ENCODE assay signal across 9 cellular contexts in the genomic region with DNA sequence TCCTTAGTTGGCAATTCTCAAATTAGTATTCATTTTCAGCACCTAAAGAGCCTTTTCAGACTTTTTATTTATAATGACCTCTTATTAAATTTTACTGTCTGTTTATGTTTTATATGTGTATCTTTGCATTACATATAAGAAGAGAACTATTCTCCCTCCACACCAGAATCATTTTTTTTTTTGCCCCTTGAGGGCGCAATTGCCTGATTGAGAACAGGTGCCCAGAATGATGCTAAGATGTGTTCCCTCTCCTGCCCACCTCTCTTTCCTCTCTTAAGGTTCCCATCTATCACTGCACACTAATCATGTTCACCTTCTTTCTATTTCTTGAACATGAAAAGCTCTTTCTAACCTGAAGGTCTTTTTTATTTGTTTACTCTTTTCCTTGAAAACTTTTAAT. TPM values are rescaled to one million over a fixed set of nuclear protein-coding genes. Genes with fewer than 3 reads are reported as not detected.
DNase-seq lines count a peak whose midpoint lies in the region; ATAC-seq and TF ChIP-seq lines count a peak whose summit lies in the region.
"Had no signal": no experiment of that assay in that cellular context is flagged by ENCODE, and none has a peak within 500 bp of the region (broad histone marks: within the 10 kb centered on the region; RNA-seq: fewer than 3 reads in every experiment).

No MANE protein-coding gene starts in this region.

- no peaks in the 10 kb centered on the region for H3K36me3 Mint-ChIP-seq in GM23338 (ENCODE audit: low read depth)
- H3K36me3 Mint-ChIP-seq in activated naive CD4-positive, alpha-beta T cell treated with anti-CD3 and anti-CD28 coated beads, Interleukin-2, amount 10 ng/mL, durations not matched to agents 7 days and 5 days: no peaks in the 10 kb centered on the region

- H3K4me1 ChIP-seq in GM23338 (ENCODE audit: insufficient read depth): no peaks in the 10 kb centered on the region

- CTCF ChIA-PET in activated naive CD4-positive, alpha-beta T cell treated with anti-CD3 and anti-CD28 coated beads, Interleukin-2, amount 10 ng/mL, durations not matched to agents 7 days and 5 days (lab: Charles Lee): no interaction called here

- H3K9me2 ChIP-seq in GM23338 (ENCODE audit: insufficient read depth): 0 out of 2 replicates have a peak, but pooled peaks cover 6% of the 10 kb centered on the region

- H2AFZ ChIP-seq in GM23338: no peak overlapping the region

- H3K9me3 Mint-ChIP-seq in GM23338: no peaks in the 10 kb centered on the region
- no peaks in the 10 kb centered on the region for H3K9me3 Mint-ChIP-seq in activated naive CD4-positive, alpha-beta T cell treated with anti-CD3 and anti-CD28 coated beads, Interleukin-2, amount 10 ng/mL, durations not matched to agents 7 days and 5 days

- ATAC-seq in GM23338 (peak; percentile 82), HG02610 (IDR thresholded peaks at IDR 0.05; ENCODE audit: unreplicated experiment) (no peak)

- peak; percentile 73 to 77 for TF ChIP-seq CTCF in GM23338 (conservative IDR thresholded peaks at IDR 0.05; ENCODE audit: low read depth in 2 of 2)

- H3K27ac Mint-ChIP-seq in GM23338: no peak overlapping the region
- H3K27ac Mint-ChIP-seq in activated naive CD4-positive, alpha-beta T cell treated with anti-CD3 and anti-CD28 coated beads, Interleukin-2, amount 10 ng/mL, durations not matched to agents 7 days and 5 days: no peak overlapping the region

- DNase-seq in GM03348 (ENCODE audit: low spot score): peak; percentile 4
- DNase-seq in GM23338 (ENCODE audit: low spot score): peak; percentile 71
- peak; percentile 68 for DNase-seq in NCI-H748 (lab: John Stamatoyannopoulos, UW; ENCODE audit: unreplicated experiment)
- peak; percentile 2 for DNase-seq in hepatic stellate cell (ENCODE audit: low spot score)
- DNase-seq in NCI-H128 (lab: John Stamatoyannopoulos, UW; ENCODE audit: unreplicated experiment): no peak
- DNase-seq in activated naive CD4-positive, alpha-beta T cell treated with anti-CD3 and anti-CD28 coated beads, Interleukin-2, amount 10 ng/mL, durations not matched to agents 7 days and 5 days: no peak
- DNase-seq in NCI-H2196 (lab: John Stamatoyannopoulos, UW; ENCODE audit: unreplicated experiment): no peak
- DNase-seq: stimulated activated CD4-positive, alpha-beta T cell treated with anti-CD3 and anti-CD28 coated beads, Interleukin-1b, Interleukin-23, amount 100 ng/mL, for 48 hours had no signal

- no peaks in the 10 kb centered on the region for H3K79me2 ChIP-seq in GM23338 (replicated peaks; ENCODE audit: insufficient read depth)

- H3K4me2 ChIP-seq in GM23338: no peak overlapping the region

- H3K4me1 Mint-ChIP-seq in GM23338: peaks cover 11% of the 10 kb centered on the region; the same call in 2 of the 3 replicates
- H3K4me1 Mint-ChIP-seq in activated naive CD4-positive, alpha-beta T cell treated with anti-CD3 and anti-CD28 coated beads, Interleukin-2, amount 10 ng/mL, durations not matched to agents 7 days and 5 days: no peaks in the 10 kb centered on the region

- H3K27me3 ChIP-seq in GM23338 (ENCODE audit: insufficient read depth): no peaks in the 10 kb centered on the region

- no peaks in the 10 kb centered on the region for H3K27me3 Mint-ChIP-seq in GM23338 (ENCODE audit: insufficient read depth, low read depth, poor library complexity)
- H3K27me3 Mint-ChIP-seq in activated naive CD4-positive, alpha-beta T cell treated with anti-CD3 and anti-CD28 coated beads, Interleukin-2, amount 10 ng/mL, durations not matched to agents 7 days and 5 days: no peaks in the 10 kb centered on the region

- no peaks in the 10 kb centered on the region for H3F3A ChIP-seq in GM23338 (replicated peaks; ENCODE audit: low read depth)

- no peak overlapping the region for H3K4me3 Mint-ChIP-seq in GM23338
- no peak overlapping the region for H3K4me3 Mint-ChIP-seq in activated naive CD4-positive, alpha-beta T cell treated with anti-CD3 and anti-CD28 coated beads, Interleukin-2, amount 10 ng/mL, durations not matched to agents 7 days and 5 days

- H3K27ac ChIP-seq in GM23338 (ENCODE audit: low read depth): no peak overlapping the region

- H3K4me3 ChIP-seq in GM23338: no peak overlapping the region

- H3K36me3 ChIP-seq in GM23338 (ENCODE audit: insufficient read depth): no peaks in the 10 kb centered on the region

- no peaks in the 10 kb centered on the region for H4K20me1 ChIP-seq in GM23338 (replicated peaks; ENCODE audit: insufficient read depth)

TF ChIP-seq in GM23338, 12 proteins besides CTCF, POLR2A, EP300 and RAD21 (continues in another document):
- no peak for TF ChIP-seq JUNB (IDR thresholded peaks at IDR 0.05; ENCODE audit: unreplicated experiment)
- no peak for TF ChIP-seq EZH2phosphoT487 (IDR thresholded peaks at IDR 0.05; ENCODE audit: unreplicated experiment)
- TF ChIP-seq STAT1 (IDR thresholded peaks at IDR 0.05; ENCODE audit: unreplicated experiment): no peak
- TF ChIP-seq, protein P1, sequence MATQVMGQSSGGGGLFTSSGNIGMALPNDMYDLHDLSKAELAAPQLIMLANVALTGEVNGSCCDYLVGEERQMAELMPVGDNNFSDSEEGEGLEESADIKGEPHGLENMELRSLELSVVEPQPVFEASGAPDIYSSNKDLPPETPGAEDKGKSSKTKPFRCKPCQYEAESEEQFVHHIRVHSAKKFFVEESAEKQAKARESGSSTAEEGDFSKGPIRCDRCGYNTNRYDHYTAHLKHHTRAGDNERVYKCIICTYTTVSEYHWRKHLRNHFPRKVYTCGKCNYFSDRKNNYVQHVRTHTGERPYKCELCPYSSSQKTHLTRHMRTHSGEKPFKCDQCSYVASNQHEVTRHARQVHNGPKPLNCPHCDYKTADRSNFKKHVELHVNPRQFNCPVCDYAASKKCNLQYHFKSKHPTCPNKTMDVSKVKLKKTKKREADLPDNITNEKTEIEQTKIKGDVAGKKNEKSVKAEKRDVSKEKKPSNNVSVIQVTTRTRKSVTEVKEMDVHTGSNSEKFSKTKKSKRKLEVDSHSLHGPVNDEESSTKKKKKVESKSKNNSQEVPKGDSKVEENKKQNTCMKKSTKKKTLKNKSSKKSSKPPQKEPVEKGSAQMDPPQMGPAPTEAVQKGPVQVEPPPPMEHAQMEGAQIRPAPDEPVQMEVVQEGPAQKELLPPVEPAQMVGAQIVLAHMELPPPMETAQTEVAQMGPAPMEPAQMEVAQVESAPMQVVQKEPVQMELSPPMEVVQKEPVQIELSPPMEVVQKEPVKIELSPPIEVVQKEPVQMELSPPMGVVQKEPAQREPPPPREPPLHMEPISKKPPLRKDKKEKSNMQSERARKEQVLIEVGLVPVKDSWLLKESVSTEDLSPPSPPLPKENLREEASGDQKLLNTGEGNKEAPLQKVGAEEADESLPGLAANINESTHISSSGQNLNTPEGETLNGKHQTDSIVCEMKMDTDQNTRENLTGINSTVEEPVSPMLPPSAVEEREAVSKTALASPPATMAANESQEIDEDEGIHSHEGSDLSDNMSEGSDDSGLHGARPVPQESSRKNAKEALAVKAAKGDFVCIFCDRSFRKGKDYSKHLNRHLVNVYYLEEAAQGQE (IDR thresholded peaks at IDR 0.05; ENCODE audit: unreplicated experiment): no peak
- no peak for TF ChIP-seq EZH2 (IDR thresholded peaks at IDR 0.05; ENCODE audit: low read depth, unreplicated experiment)

RNA-seq across cellular contexts. Expression of a gene that starts 44.2 kb away (rescaled TPM):
- total RNA-seq in GM23338 (2014; rRNA removed; shearing (Covaris generic)): 0.04 TPM in 1 of 2 replicates, not detected in the other
- polyA plus RNA-seq in GM23338 (2016; fragmentation: Nextera tagmentation; extraction: Ambion mirVana): not detected in 2 replicates

RNA-seq across cellular contexts. Expression of a gene that starts 44.9 kb away (rescaled TPM):
- 0.03 TPM in 1 of 2 replicates, not detected in the other for total RNA-seq in GM23338 (2014; rRNA removed; shearing (Covaris generic))
- polyA plus RNA-seq in GM23338 (2016; fragmentation: Nextera tagmentation; extraction: Ambion mirVana): 0.09 and 0.19 TPM in 2 replicates

Comparison
In these comparisons a context has a peak if more than half of its experiments do, and no peak if none do; other contexts are left out.
1. DNase-seq: peak in GM03348 (single experiment), GM23338 (single experiment), NCI-H748 (single experiment) and hepatic stellate cell (single experiment); none in NCI-H128 (single experiment), activated naive CD4-positive, alpha-beta T cell treated with anti-CD3 and anti-CD28 coated beads, Interleukin-2, amount 10 ng/mL, durations not matched to agents 7 days and 5 days (single experiment) and NCI-H2196 (single experiment).